Comparison of ENCODE assay signal across 1 cellular context in the genomic region with DNA sequence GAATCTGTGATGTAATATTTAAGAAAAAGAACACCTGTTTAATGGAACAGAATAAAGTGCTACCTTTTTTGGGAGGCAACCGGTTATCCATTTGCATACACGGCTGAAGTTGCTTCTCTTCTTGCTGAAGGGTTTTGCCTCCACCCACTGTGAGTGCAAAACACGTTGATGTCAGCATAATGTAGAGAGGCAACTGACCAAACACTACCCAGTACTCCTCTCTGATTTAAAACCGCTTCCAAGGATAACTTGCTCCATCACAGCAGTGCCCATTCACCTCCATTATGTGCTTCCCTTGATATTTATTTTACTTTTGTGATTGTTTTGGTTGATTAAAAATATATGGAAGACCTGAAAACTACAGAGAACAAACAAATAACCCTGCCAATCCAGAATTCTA.
TF ChIP-seq lines count a peak whose summit lies in the region.

No MANE protein-coding gene starts in this region.

TF ChIP-seq in HepG2, 621 proteins besides CTCF, POLR2A, EP300 and RAD21 (continued from another document):
- TF ChIP-seq, protein P1, sequence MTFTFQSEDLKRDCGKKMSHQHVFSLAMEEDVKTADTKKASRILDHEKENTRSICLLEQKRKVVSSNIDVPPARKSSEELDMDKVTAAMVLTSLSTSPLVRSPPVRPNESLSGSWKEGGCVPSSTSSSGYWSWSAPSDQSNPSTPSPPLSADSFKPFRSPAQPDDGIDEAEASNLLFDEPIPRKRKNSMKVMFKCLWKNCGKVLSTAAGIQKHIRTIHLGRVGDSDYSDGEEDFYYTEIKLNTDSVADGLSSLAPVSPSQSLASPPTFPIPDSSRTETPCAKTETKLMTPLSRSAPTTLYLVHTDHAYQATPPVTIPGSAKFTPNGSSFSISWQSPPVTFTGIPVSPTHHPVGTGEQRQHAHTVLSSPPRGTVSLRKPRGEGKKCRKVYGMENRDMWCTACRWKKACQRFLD (CRISPR knock-in tag; IDR thresholded peaks at IDR 0.05; ENCODE audit: borderline replicate concordance): no peak
- TF ChIP-seq MYC (CRISPR knock-in tag; IDR thresholded peaks at IDR 0.05; ENCODE audit: borderline replicate concordance) (no peak), AHR (CRISPR knock-in tag; IDR thresholded peaks at IDR 0.05) (no peak), SRF (IDR thresholded peaks at IDR 0.05; ENCODE audit: low read depth, low read length) (no peak), MAFF (IDR thresholded peaks at IDR 0.05; ENCODE audit: low read depth, low read length) (peak; percentile 74), ZNF670 (CRISPR knock-in tag; IDR thresholded peaks at IDR 0.05; ENCODE audit: borderline replicate concordance) (no peak), HOXA3 (CRISPR knock-in tag; IDR thresholded peaks at IDR 0.05) (no peak)
